In the genomic region with DNA sequence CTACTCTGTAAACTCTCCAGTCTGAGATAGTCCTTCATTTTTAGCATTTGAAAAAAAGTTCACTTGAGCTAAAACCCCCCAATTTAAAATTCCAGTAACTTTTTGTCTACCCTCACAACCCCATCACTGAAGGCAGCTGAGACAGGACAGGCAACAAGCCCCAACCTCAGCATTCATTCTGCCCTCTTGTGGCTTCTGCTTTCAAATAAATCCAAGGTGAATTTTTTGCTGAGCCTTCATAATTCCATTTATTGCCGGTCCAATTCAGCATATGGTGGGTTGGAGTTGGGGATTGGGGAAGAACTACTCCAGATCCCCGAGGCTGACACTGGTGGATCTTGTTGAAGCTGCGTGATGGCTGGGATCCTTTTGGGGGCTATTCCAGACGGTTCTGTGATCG, we compare ENCODE assay signal across 9 cellular contexts.
DNase-seq lines count a peak whose midpoint lies in the region; ATAC-seq, FAIRE-seq and TF ChIP-seq lines count a peak whose summit lies in the region.
"Had no signal": no experiment of that assay in that cellular context is flagged by ENCODE, and none has a peak within 500 bp of the region (broad histone marks: within the 10 kb centered on the region; RNA-seq: fewer than 3 reads in every experiment).

No MANE protein-coding gene starts in this region.

- TF ChIP-seq CTCF in GM13977 (IDR thresholded peaks at IDR 0.05; ENCODE audit: extremely low read depth, insufficient read depth, missing control alignments) (peak; percentile 13), PC-9 (conservative IDR thresholded peaks at IDR 0.05) (peak; percentile 36; the same call in 1 of the 2 replicates), pancreas (IDR thresholded peaks at IDR 0.05) (no peak)

- H3F3A ChIP-seq in PC-9 (ENCODE audit: insufficient read depth, low read depth) = no peaks in the 10 kb centered on the region

- H3K4me1 ChIP-seq in PC-9 (replicated peaks; ENCODE audit: insufficient read depth) (no peaks in the 10 kb centered on the region), pancreas (no peaks in the 10 kb centered on the region)

- no peak overlapping the region for H2AFZ ChIP-seq in PC-9

- no peak overlapping the region for H3K27ac ChIP-seq in PC-9
- no peak overlapping the region for H3K27ac ChIP-seq in pancreas

- H3K4me2 ChIP-seq in PC-9 = no peak overlapping the region

- CTCF ChIA-PET in PC-9 (lab: Charles Lee) = no interaction called here

- no peaks in the 10 kb centered on the region for H4K20me1 ChIP-seq in PC-9 (ENCODE audit: insufficient read depth)

- BruUV-seq in PC-9 (replicated peaks; lab: Mats Ljungman, UMichigan) = no TSS peak

- peak; percentile 48 to 85 (median 59) for ATAC-seq in pancreas
- no peak for ATAC-seq in stimulated activated naive CD8-positive, alpha-beta T cell treated with anti-CD3 and anti-CD28 coated beads, Interleukin-15, Interleukin-2, amounts not matched to agents 100 U/mL and 50 U/mL, for 24 hours

- no peak overlapping the region for H3K4me3 ChIP-seq in PC-9
- no peak overlapping the region for H3K4me3 ChIP-seq in pancreas

- POLR2A ChIA-PET in PC-9 (lab: Charles Lee; ENCODE audit: unreplicated experiment) = no interaction called here

- H3K36me3 ChIP-seq in PC-9 (ENCODE audit: low read depth) = no peaks in the 10 kb centered on the region
- no peaks in the 10 kb centered on the region for H3K36me3 ChIP-seq in pancreas

- no peaks in the 10 kb centered on the region for H3K79me2 ChIP-seq in PC-9 (ENCODE audit: low read depth)

- intact Hi-C loops in PC-9 (cut with micrococcal nuclease; ENCODE audit: unreplicated experiment) (no loop called here), pancreas (cut with DNase I) (no loop called here)

- FAIRE-seq in pancreas (lab: Jason Lieb, UNC) = no peak

- H3K9me2 ChIP-seq in PC-9 (ENCODE audit: insufficient read depth) = no peaks in the 10 kb centered on the region

- 61 to 68% methylated on average over 5 of the region's 5 CpGs for WGBS in pancreas, 2 donors

- H3K9me3 ChIP-seq in PC-9 (ENCODE audit: insufficient read depth, low read depth) = no peaks in the 10 kb centered on the region
- no peaks in the 10 kb centered on the region for H3K9me3 ChIP-seq in pancreas

- in situ Hi-C loops in GM13977 (cut with MboI; ENCODE audit: low pct_unique_long_range_greater_than_20kb, low sequenced_read_pairs, unreplicated experiment) = no loop called here

- DNase-seq in GM13977 (ENCODE audit: low spot score) = no peak
- DNase-seq in PC-9 = no peak
- DNase-seq in fibroblast of peridontal ligament (ENCODE audit: extremely low read depth) = peak; percentile 16
- peak in 2 of 6 donors; percentile 14 to 16 for DNase-seq in pancreas
- DNase-seq in SHP77 treated with DMSO at 0.1 percent for 48 hours (lab: John Stamatoyannopoulos, UW) = no peak
- DNase-seq in DMS153 treated with DMSO at 0.1 percent for 48 hours (lab: John Stamatoyannopoulos, UW; ENCODE audit: unreplicated experiment) = no peak
- no peak for DNase-seq in stimulated activated naive CD8-positive, alpha-beta T cell treated with anti-CD3 and anti-CD28 coated beads, Interleukin-15, Interleukin-2, amounts not matched to agents 100 U/mL and 50 U/mL, for 24 hours
- DNase-seq in NOMO-1 treated with DMSO at 0.1 percent for 48 hours (lab: John Stamatoyannopoulos, UW; ENCODE audit: unreplicated experiment) = no peak
- DNase-seq: activated T-cell treated with anti-CD3 and anti-CD28 coated beads for 4 hours had no signal

- H3K27me3 ChIP-seq in PC-9 (ENCODE audit: insufficient read depth, low read depth) (no peaks in the 10 kb centered on the region), pancreas (peaks cover 0 to 9% (median 0%) of the 10 kb centered on the region in 4 donors)

Comparison
In these comparisons a context has a peak if more than half of its experiments do, and no peak if none do; other contexts are left out.
1. CTCF ChIP-seq: peak in GM13977 (single experiment) and PC-9 (single experiment); none in pancreas (0 of 4).